Comparison of ENCODE assay signal across 23 cellular contexts in the genomic region with DNA sequence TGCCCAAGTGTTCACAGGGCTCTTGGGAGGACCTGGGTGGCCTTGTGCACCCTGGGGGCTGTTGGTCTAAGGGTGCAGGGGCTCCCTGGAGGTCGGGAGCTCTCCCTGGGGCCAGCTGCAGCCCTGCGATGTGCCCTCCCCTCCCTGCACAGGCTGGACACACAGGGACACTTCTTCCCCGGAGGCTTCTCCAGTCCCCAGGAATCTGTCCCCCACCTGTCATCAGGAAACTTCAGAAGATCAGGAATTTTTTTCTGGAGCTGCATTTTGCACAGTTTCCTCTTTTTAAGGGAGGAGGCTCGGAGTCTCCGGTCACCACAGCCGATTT.
"Had no signal": no experiment of that assay in that cellular context is flagged by ENCODE, and none has a peak within 500 bp of the region (broad histone marks: within the 10 kb centered on the region; RNA-seq: fewer than 3 reads in every experiment).

No MANE protein-coding gene starts in this region.

- H3K4me1 ChIP-seq: body of pancreas, colonic mucosa, suprapubic skin had no signal

- ATAC-seq: body of pancreas; naive thymus-derived CD8-positive, alpha-beta T cell; SK-N-SH treated with all-trans-retinoic acid at 6 μM for 48 hours had no signal

- H3K4me3 ChIP-seq: adrenal gland, body of pancreas, colonic mucosa, smooth muscle cell, suprapubic skin, tibial nerve had no signal

- H3K36me3 ChIP-seq: adrenal gland, colonic mucosa, suprapubic skin, tibial nerve had no signal

- H3K4me2 ChIP-seq: smooth muscle cell had no signal

- FAIRE-seq: endometrium, frontal cortex, urothelium cell line had no signal

- H3K9me3 ChIP-seq: body of pancreas, colonic mucosa had no signal

- DNase-seq: activated CD4-positive, alpha-beta memory T cell treated with anti-CD3 and anti-CD28 coated beads, Interleukin-2, amount 10 ng/mL, durations not matched to agents 7 days and 5 days; activated CD4-positive, alpha-beta T cell treated with anti-CD3 and anti-CD28 coated beads for 1 hour; activated CD4-positive, alpha-beta T cell treated with anti-CD3 and anti-CD28 coated beads, Interleukin-2, amount 10 ng/mL, durations not matched to agents 7 days and 5 days; activated naive CD4-positive, alpha-beta T cell treated with anti-CD3 and anti-CD28 coated beads for 36 hours; activated naive CD8-positive, alpha-beta T cell treated with anti-CD3 and anti-CD28 coated beads for 36 hours; activated T-cell treated with anti-CD3 and anti-CD28 coated beads, Interleukin-2, amount 50 U/mL, for 48 hours; adrenal gland; cerebellar nuclear complex; colonic mucosa; effector CD8-positive, alpha-beta T cell; hypothalamus; immature natural killer cell; stimulated activated naive CD4-positive, alpha-beta T cell had no signal

- H3K27ac ChIP-seq: adrenal gland, body of pancreas, colonic mucosa, epithelial cell of prostate, suprapubic skin, tibial nerve had no signal
